In genomic region chr11:94308024-94308423, GRCh38 we compare ENCODE assay signal across 27 cellular contexts. TPM values are rescaled to one million over a fixed set of nuclear protein-coding genes. Genes with fewer than 3 reads are reported as not detected.
"Had no signal": no experiment of that assay in that cellular context is flagged by ENCODE, and none has a peak within 500 bp of the region (broad histone marks: within the 10 kb centered on the region; RNA-seq: fewer than 3 reads in every experiment).

No MANE protein-coding gene starts in this region.

- H3K27ac Mint-ChIP-seq: natural killer cell treated with Interleukin-12 subunit alpha and Interleukin-12 subunit beta and Interleukin-15 and Interleukin-18, amount 100 ng/mL, for 72 hours had no signal

- DNase-seq: effector CD4-positive, alpha-beta T cell; foreskin melanocyte; heart left ventricle; hypothalamus; islet precursor cell; left cardiac atrium; left ventricle myocardium superior; mesenchymal stem cell; midbrain; psoas muscle; retina; sigmoid colon; stimulated activated CD4-positive, alpha-beta T cell treated with anti-CD3 and anti-CD28 coated beads, Interleukin-12 subunit alpha, Interleukin-12 subunit beta, amount 100 ng/mL, for 4 hours; stimulated activated naive CD4-positive, alpha-beta T cell treated with Interleukin-2 at 50 U/mL for 16 hours; trophoblast cell; uterus had no signal

- H3K36me3 Mint-ChIP-seq: natural killer cell treated with Interleukin-12 subunit alpha and Interleukin-12 subunit beta and Interleukin-15 and Interleukin-18, amount 100 ng/mL, for 72 hours had no signal

- H3K27ac ChIP-seq: coronary artery, heart left ventricle, neutrophil, psoas muscle, sigmoid colon, skin epidermis, uterus had no signal

- H3K27me3 ChIP-seq: heart left ventricle, neutrophil, sigmoid colon, uterus had no signal

- H3K4me3 ChIP-seq: coronary artery, heart left ventricle, lung, psoas muscle, sigmoid colon, skin epidermis, uterus had no signal

- H3K9me3 Mint-ChIP-seq: natural killer cell treated with Interleukin-12 subunit alpha and Interleukin-12 subunit beta and Interleukin-15 and Interleukin-18, amount 100 ng/mL, for 72 hours had no signal

- ATAC-seq: heart left ventricle, left cardiac atrium, left ventricle myocardium superior, psoas muscle had no signal

- H3K4me3 Mint-ChIP-seq: natural killer cell treated with Interleukin-12 subunit alpha and Interleukin-12 subunit beta and Interleukin-15 and Interleukin-18, amount 100 ng/mL, for 72 hours had no signal

- H3K4me1 ChIP-seq: psoas muscle had no signal

- H3K36me3 ChIP-seq: heart left ventricle, neutrophil, sigmoid colon, uterus had no signal

- H3K9me3 ChIP-seq: heart left ventricle, neutrophil, psoas muscle, sigmoid colon, uterus had no signal

RNA-seq across cellular contexts. Expression of gene IZUMO1R, which starts 3.6 kb away (rescaled TPM):
- total RNA-seq: chondrocyte; dermis microvascular lymphatic vessel endothelial cell; glomerular endothelial cell; heart left ventricle; left cardiac atrium; left ventricle myocardium superior; lung; natural killer cell treated with Interleukin-12 subunit alpha and Interleukin-12 subunit beta and Interleukin-15 and Interleukin-18, amount 100 ng/mL, for 72 hours; osteoblast; psoas muscle; sigmoid colon; uterus had no signal
- polyA plus RNA-seq: esophagus, heart left ventricle, lung, psoas muscle, sigmoid colon, thymus had no signal
